ENCODE assay signal across 19 cellular contexts in genomic region chr5:132233811-132234683, GRCh38. TPM values are rescaled to one million over a fixed set of nuclear protein-coding genes. Genes with fewer than 3 reads are reported as not detected.
DNase-seq lines count a peak whose midpoint lies in the region; ATAC-seq and TF ChIP-seq lines count a peak whose summit lies in the region.
"Had no signal": no experiment of that assay in that cellular context is flagged by ENCODE, and none has a peak within 500 bp of the region (broad histone marks: within the 10 kb centered on the region; RNA-seq: fewer than 3 reads in every experiment).

No MANE protein-coding gene starts in this region.

- TF ChIP-seq CTCF in transverse colon (IDR thresholded peaks at IDR 0.05) (no peak), thyroid gland (IDR thresholded peaks at IDR 0.05) (no peak)

- WGBS in transverse colon (ENCODE audit: low coverage in 1 of 2), 2 donors, result 89% methylated on average over 7 of the region's 7 CpGs; no CpG with 5 or more reads in 1 of the 2 donors
- 92 to 95% methylated on average over 7 of the region's 7 CpGs for WGBS in thyroid gland, 2 donors

- ATAC-seq in HG03432 (IDR thresholded peaks at IDR 0.05; ENCODE audit: unreplicated experiment) (no peak), GM18861 (IDR thresholded peaks at IDR 0.05; ENCODE audit: unreplicated experiment) (no peak)

- peak; percentile 41 for DNase-seq in activated effector memory CD4-positive, alpha-beta T cell treated with anti-CD3 and anti-CD28 coated beads, Interleukin-2, amount 50 U/mL, for 16 hours
- no peak for DNase-seq in activated effector memory CD4-positive, alpha-beta T cell treated with Interleukin-2 at 50 U/mL for 16 hours
- DNase-seq in ecto neural progenitor cell (ENCODE audit: low spot score) (peak; percentile 19), mesenteric fat pad (ENCODE audit: low spot score) (peak; percentile 55), transverse colon (peak; percentile 6), thyroid gland (no peak)
- DNase-seq: 8988T, DMS79 treated with DMSO at 0.1 percent for 48 hours, H7, NCI-H1417, NCI-H187, NCI-H2107, NCI-H2227 treated with DMSO at 0.1 percent for 48 hours, NCI-H510A treated with DMSO at 0.1 percent for 48 hours, NCI-H774, OCI-M1 had no signal

- intact Hi-C loops in transverse colon (cut with DNase I; ENCODE audit: low total_unique reads), result loop anchor here (10.0 kb wide), 1 partner anchor 61 kb away; the partner anchor contains the start of gene SLC22A4
- intact Hi-C loops in thyroid gland (cut with DNase I), result loop anchor here (10.0 kb wide), 1 partner anchor 271 kb away; no protein-coding TSS in a partner anchor

- H3K36me3 ChIP-seq in transverse colon (no peaks in the 10 kb centered on the region), thyroid gland (no peaks in the 10 kb centered on the region)

- in situ Hi-C loops in transverse colon (cut with MboI; ENCODE audit: low pct_ligation_motif_present in 1 of 4, low pct_unique_long_range_greater_than_20kb in 1 of 4, low sequenced_read_pairs in 3 of 4), result no loop called here

- H3K4me3 ChIP-seq in transverse colon (no peak overlapping the region), thyroid gland (replicated peaks in 1 of 3) (no peak overlapping the region)

- H3K27me3 ChIP-seq in transverse colon (no peaks in the 10 kb centered on the region), thyroid gland (no peaks in the 10 kb centered on the region)

- H3K27ac ChIP-seq in transverse colon, result no peak overlapping the region
- H3K27ac ChIP-seq in thyroid gland, result no peak overlapping the region
- H3K27ac ChIP-seq: KMS-11 had no signal

- no peak for TF ChIP-seq EP300 in transverse colon (IDR thresholded peaks at IDR 0.05; ENCODE audit: low read depth)

- TF ChIP-seq POLR2A in transverse colon (IDR thresholded peaks at IDR 0.05) (no peak), thyroid gland (IDR thresholded peaks at IDR 0.05) (no peak)

- H3K4me1 ChIP-seq in transverse colon (no peaks in the 10 kb centered on the region), thyroid gland (no peaks in the 10 kb centered on the region)

- no peaks in the 10 kb centered on the region for H3K9me3 ChIP-seq in transverse colon
- H3K9me3 ChIP-seq in thyroid gland, result no peaks in the 10 kb centered on the region

RNA-seq across cellular contexts. Expression of gene P4HA2, which starts 6.4 kb away (rescaled TPM):
- total RNA-seq in mesenteric fat pad (15.7 TPM), transverse colon (10 to 100 TPM; 22.1 to 53.5 (median 32.7) TPM), thyroid gland (10 to 100 TPM; 21.3 to 32.0 (median 29.6) TPM)

RNA-seq across cellular contexts. Expression of gene PDLIM4, which starts 23.4 kb away (rescaled TPM):
- total RNA-seq in mesenteric fat pad (23.1 TPM), transverse colon (10 to 100 TPM in 3 of 4 donors, 1 to 10 TPM in 1; 9.7 to 43.4 (median 19.7) TPM), thyroid gland (10 to 100 TPM in 2 of 4 donors, 1 to 10 TPM in 2; 6.0 to 25.4 (median 13.3) TPM)

Comparison
In these comparisons a context has a peak if more than half of its experiments do, and no peak if none do; other contexts are left out.
1. DNase-seq: peak in activated effector memory CD4-positive, alpha-beta T cell treated with anti-CD3 and anti-CD28 coated beads, Interleukin-2, amount 50 U/mL, for 16 hours (single experiment), ecto neural progenitor cell (single experiment), mesenteric fat pad (single experiment) and transverse colon (single experiment); none in activated effector memory CD4-positive, alpha-beta T cell treated with Interleukin-2 at 50 U/mL for 16 hours (single experiment) and thyroid gland (0 of 2).